Comparison of ENCODE assay signal across 9 cellular contexts in genomic region chr19:10517361-10517759, GRCh38. TPM values are rescaled to one million over a fixed set of nuclear protein-coding genes. Genes with fewer than 3 reads are reported as not detected.
DNase-seq lines count a peak whose midpoint lies in the region; ATAC-seq and TF ChIP-seq lines count a peak whose summit lies in the region.
"Had no signal": no experiment of that assay in that cellular context is flagged by ENCODE, and none has a peak within 500 bp of the region (broad histone marks: within the 10 kb centered on the region; RNA-seq: fewer than 3 reads in every experiment).

Gene S1PR5, minus strand, starts transcription at chr19:10517447. Its CDS starts 2,436 bp downstream, at chr19:10515011.

- H3K9me3 ChIP-seq in thyroid gland = no peaks in the 10 kb centered on the region

- H3K27me3 ChIP-seq in brain microvascular endothelial cell (replicated peaks) (peaks cover 4% of the 10 kb centered on the region), thyroid gland (peaks cover 11% of the 10 kb centered on the region)

- H3K4me1 ChIP-seq in thyroid gland = peaks cover 13 to 25% of the 10 kb centered on the region in 2 donors

- intact Hi-C loops in left colon (cut with DNase I, micrococcal nuclease) (no loop called here), thyroid gland (cut with DNase I) (no loop called here)

- WGBS in thyroid gland, 2 donors = 6% methylated on average over 6 of the region's 39 CpGs; no CpG with 5 or more reads in 1 of the 2 donors

- DNase-seq in Daoy (ENCODE audit: low read depth) (peak; percentile 38), NCI-H1105 (lab: John Stamatoyannopoulos, UW) (peak; percentile 58), brain microvascular endothelial cell (no peak), left colon (no peak), thyroid gland (peak; percentile 8 to 13), NCI-H1694 (lab: John Stamatoyannopoulos, UW) (no peak), NAMALWA (ENCODE audit: low spot score) (no peak)
- DNase-seq in stimulated activated CD4-positive, alpha-beta T cell treated with anti-CD3 and anti-CD28 coated beads, Interleukin-1b, Interleukin-23, amount 100 ng/mL, for 48 hours = no peak

- no peak for TF ChIP-seq POLR2A in thyroid gland (IDR thresholded peaks at IDR 0.05)

- H3K4me3 ChIP-seq in brain microvascular endothelial cell (ENCODE audit: low read depth, low read length) (peak within 1 kb of the TSS; percentile 49), thyroid gland (replicated peaks in 1 of 3) (peak within 1 kb of the TSS in 1 of 3 donors; percentile 17)

- in situ Hi-C loops in brain microvascular endothelial cell (cut with HindIII; ENCODE audit: low pct_ligation_motif_present, low sequenced_read_pairs) = no loop called here

- H3K36me3 ChIP-seq in brain microvascular endothelial cell (replicated peaks) (no peaks in the 10 kb centered on the region), thyroid gland (no peaks in the 10 kb centered on the region)

- ATAC-seq in left colon = peak; percentile 36

- TF ChIP-seq CTCF in brain microvascular endothelial cell (IDR thresholded peaks at IDR 0.05; ENCODE audit: low read depth, low read length, missing control alignments) (no peak), thyroid gland (IDR thresholded peaks at IDR 0.05) (no peak)

- H3K27ac ChIP-seq in brain microvascular endothelial cell (no peak within 1 kb of the TSS), thyroid gland (no peak within 1 kb of the TSS)

RNA-seq across cellular contexts. Expression of gene S1PR5, which starts in this region (rescaled TPM):
- 0.24 and 2.2 TPM in 2 replicates for total RNA-seq in Daoy (2014; rRNA removed; shearing (Covaris generic))
- total RNA-seq in left colon (under 1 TPM; 0.15 to 0.20 TPM), thyroid gland (under 1 TPM in 3 of 4 donors, not detected in 1; 0.22 to 0.59 (median 0.27) TPM)
- total RNA-seq: T-helper 2 cell treated with Interferon-gamma antibody and Interleukin-4, amounts not matched to agents 100 ng/mL and 5 ng/mL, for 36 hours had no signal

Comparison
In these comparisons a context has a peak if more than half of its experiments do, and no peak if none do; other contexts are left out.
1. Peak in ATAC-seq in left colon; RNA of the gene not detected or under 1 TPM.
2. Peak in DNase-seq in thyroid gland; RNA of the gene not detected or under 1 TPM.
3. DNase-seq: peak in Daoy (single experiment) and NCI-H1105 (single experiment); none in brain microvascular endothelial cell (single experiment), left colon (0 of 2), NCI-H1694 (single experiment), NAMALWA (single experiment) and stimulated activated CD4-positive, alpha-beta T cell treated with anti-CD3 and anti-CD28 coated beads, Interleukin-1b, Interleukin-23, amount 100 ng/mL, for 48 hours (single experiment).